Comparison of ENCODE assay signal across 23 cellular contexts in genomic region chr22:48846200-48846599, GRCh38.
"Had no signal": no experiment of that assay in that cellular context is flagged by ENCODE, and none has a peak within 500 bp of the region (broad histone marks: within the 10 kb centered on the region; RNA-seq: fewer than 3 reads in every experiment).

No MANE protein-coding gene starts in this region.

- H3K27ac ChIP-seq: colonic mucosa, epithelial cell of prostate, esophagus squamous epithelium, gastrocnemius medialis, heart right ventricle, left lung, lower lobe of right lung had no signal

- H3K27me3 Mint-ChIP-seq: dendritic cell treated with granulocyte-macrophage colony-stimulating factor and Interleukin-4, amounts not matched to agents 40 ng/mL and 50 ng/mL, for 4 days had no signal

- H3K9me3 Mint-ChIP-seq: dendritic cell treated with granulocyte-macrophage colony-stimulating factor and Interleukin-4, amounts not matched to agents 40 ng/mL and 50 ng/mL, for 4 days; effector memory CD8-positive, alpha-beta T cell; endodermal cell; mesothelial cell of epicardium had no signal

- H3K4me1 Mint-ChIP-seq: endodermal cell had no signal

- DNase-seq: colonic mucosa; cortex of kidney; effector CD8-positive, alpha-beta T cell; effector memory CD8-positive, alpha-beta T cell; erythroblast; esophagus squamous epithelium; foreskin fibroblast; foreskin melanocyte; gastrocnemius medialis; glutamatergic neuron; head of caudate nucleus; heart right ventricle; hippocampal formation; left cardiac atrium; lower lobe of right lung; mesenchymal stem cell; mucosa of descending colon; naive B cell had no signal

- H3K36me3 ChIP-seq: colonic mucosa, esophagus squamous epithelium, gastrocnemius medialis, heart right ventricle, left lung, lower lobe of right lung had no signal

- H3K9me3 ChIP-seq: colonic mucosa, esophagus squamous epithelium, gastrocnemius medialis, heart right ventricle, left lung, lower lobe of right lung, mucosa of descending colon had no signal

- H3K27ac Mint-ChIP-seq: dendritic cell treated with granulocyte-macrophage colony-stimulating factor and Interleukin-4, amounts not matched to agents 40 ng/mL and 50 ng/mL, for 4 days; effector memory CD8-positive, alpha-beta T cell; endodermal cell; mesothelial cell of epicardium; naive B cell had no signal

- H3K4me1 ChIP-seq: colonic mucosa, esophagus squamous epithelium, gastrocnemius medialis, heart right ventricle, left lung, lower lobe of right lung had no signal

- H3K36me3 Mint-ChIP-seq: mesothelial cell of epicardium, naive B cell had no signal

- H3K4me3 ChIP-seq: colonic mucosa, esophagus squamous epithelium, gastrocnemius medialis, heart right ventricle, left lung, lower lobe of right lung, mucosa of descending colon had no signal

- H3K4me3 Mint-ChIP-seq: dendritic cell treated with granulocyte-macrophage colony-stimulating factor and Interleukin-4, amounts not matched to agents 40 ng/mL and 50 ng/mL, for 4 days; effector memory CD8-positive, alpha-beta T cell; endodermal cell; mesothelial cell of epicardium; naive B cell had no signal
